Comparison of ENCODE assay signal across 27 cellular contexts in the genomic region with DNA sequence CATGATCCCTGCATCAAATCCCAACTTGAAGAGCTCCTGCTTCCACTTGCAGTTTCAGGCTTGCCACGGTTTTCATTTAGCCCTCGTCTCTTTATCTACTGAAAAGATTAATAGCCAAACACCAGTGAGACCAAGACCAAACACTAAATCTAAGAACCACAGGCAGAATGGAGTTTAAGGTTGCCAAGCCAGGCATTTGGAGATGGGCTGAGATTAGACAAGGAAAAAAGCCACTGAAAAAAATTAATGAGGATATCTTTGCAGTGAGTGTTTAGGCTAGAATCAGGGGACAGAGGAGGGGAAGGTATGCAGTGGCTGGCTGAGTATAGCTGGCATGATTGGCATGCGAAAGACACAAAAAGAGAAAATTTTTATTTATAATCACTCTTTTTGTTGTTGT.
A peak's percentile ranks its signal among the peaks of the same experiment; 100 is the strongest.
DNase-seq lines count a peak whose midpoint lies in the region; ATAC-seq and TF ChIP-seq lines count a peak whose summit lies in the region.
"Had no signal": no experiment of that assay in that cellular context is flagged by ENCODE, and none has a peak within 500 bp of the region (broad histone marks: within the 10 kb centered on the region; RNA-seq: fewer than 3 reads in every experiment).

No MANE protein-coding gene starts in this region.

- H3K4me1 ChIP-seq in left ventricle myocardium inferior, result peaks cover 41% of the 10 kb centered on the region
- H3K4me1 ChIP-seq in heart left ventricle, result peaks cover 0 to 43% (median 8%) of the 10 kb centered on the region in 12 donors
- H3K4me1 ChIP-seq in hepatocyte (ENCODE audit: insufficient read depth), result peaks cover 5% of the 10 kb centered on the region
- H3K4me1 ChIP-seq: colonic mucosa, parathyroid adenoma had no signal

- H3K9me3 ChIP-seq in left ventricle myocardium inferior (replicated peaks) (no peaks in the 10 kb centered on the region), heart left ventricle (no peaks in the 10 kb centered on the region), hepatocyte (ENCODE audit: low read depth) (no peaks in the 10 kb centered on the region)
- H3K9me3 ChIP-seq: colonic mucosa, tibial nerve had no signal

- POLR2A ChIA-PET in RWPE1 (lab: Yijun Ruan, JAX; ENCODE audit: low non-redundant PET), result no interaction called here

- H3K27ac ChIP-seq in left ventricle myocardium inferior (replicated peaks) (peak overlapping the region; percentile 3), heart left ventricle (peak overlapping the region in 1 of 12 donors; percentile 22), RWPE1 (peak overlapping the region; percentile 54), hepatocyte (peak overlapping the region; percentile 21)
- H3K27ac ChIP-seq: colonic mucosa, parathyroid adenoma had no signal

- TF ChIP-seq POLR2A in heart left ventricle (IDR thresholded peaks at IDR 0.05), result no peak

- H3K27me3 ChIP-seq in left ventricle myocardium inferior (ENCODE audit: low read depth), result no peaks in the 10 kb centered on the region
- H3K27me3 ChIP-seq in heart left ventricle, result no peaks in the 10 kb centered on the region
- no peaks in the 10 kb centered on the region for H3K27me3 ChIP-seq in hepatocyte
- H3K27me3 ChIP-seq: colonic mucosa, tibial nerve had no signal

- no peak overlapping the region for H2AFZ ChIP-seq in hepatocyte
- H2AFZ ChIP-seq: parathyroid adenoma, PC-9 had no signal

- 55 to 67% (median 60%) methylated on average over 3 of the region's 3 CpGs for WGBS in heart left ventricle, 4 donors
- 76% methylated on average over 3 of the region's 3 CpGs for WGBS in hepatocyte (ENCODE audit: low lambda C conversion rate, missing lambda C conversion rate)

- CTCF ChIA-PET in RWPE1 (lab: Yijun Ruan, JAX), result no interaction called here

- no peaks in the 10 kb centered on the region for H3K36me3 ChIP-seq in left ventricle myocardium inferior
- H3K36me3 ChIP-seq in heart left ventricle, result no peaks in the 10 kb centered on the region
- no peaks in the 10 kb centered on the region for H3K36me3 ChIP-seq in hepatocyte (replicated peaks; ENCODE audit: insufficient read depth, low read depth)
- H3K36me3 ChIP-seq: colonic mucosa, tibial nerve had no signal

- DNase-seq in left ventricle myocardium inferior (no peak), heart left ventricle (no peak), RWPE1 (ENCODE audit: low spot score) (no peak), hepatocyte (ENCODE audit: low spot score) (no peak), DMS53 (lab: John Stamatoyannopoulos, UW) (no peak), ureter (ENCODE audit: low spot score) (no peak), NCI-H82 treated with DMSO at 0.1 percent for 48 hours (lab: John Stamatoyannopoulos, UW; ENCODE audit: unreplicated experiment) (no peak)
- DNase-seq: 8988T; activated CD4-positive, CD25-positive, alpha-beta regulatory T cell treated with anti-CD3 and anti-CD28 coated beads, Interleukin-2, amount 50 U/mL, for 72 hours; activated CD8-positive, alpha-beta T cell treated with anti-CD3 and anti-CD28 coated beads, Interleukin-2, amount 10 ng/mL, durations not matched to agents 7 days and 5 days; activated effector memory CD4-positive, alpha-beta T cell treated with anti-CD3 and anti-CD28 coated beads, Interleukin-2, amount 50 U/mL, for 16 hours; activated T-cell treated with anti-CD3 and anti-CD28 coated beads for 4 hours; colonic mucosa; effector memory CD8-positive, alpha-beta T cell; hypothalamus; left ventricle myocardium superior; NCI-H1436; NCI-H510A treated with DMSO at 0.1 percent for 48 hours; PC-9; stimulated activated CD4-positive, alpha-beta T cell treated with anti-CD3 and anti-CD28 coated beads, Interleukin-15, amount 100 ng/mL, for 24 hours; T-helper 1 cell had no signal

- no peak overlapping the region for H3K4me3 ChIP-seq in left ventricle myocardium inferior
- no peak overlapping the region for H3K4me3 ChIP-seq in heart left ventricle
- no peak overlapping the region for H3K4me3 ChIP-seq in hepatocyte
- H3K4me3 ChIP-seq: colonic mucosa, PC-9, tibial nerve had no signal

- TF ChIP-seq CTCF in left ventricle myocardium inferior (IDR thresholded peaks at IDR 0.05; ENCODE audit: borderline replicate concordance) (no peak), heart left ventricle (IDR thresholded peaks at IDR 0.05) (no peak), RWPE1 (conservative IDR thresholded peaks at IDR 0.05; ENCODE audit: low read depth) (no peak), hepatocyte (IDR thresholded peaks at IDR 0.05; ENCODE audit: poor library complexity) (no peak)

- intact Hi-C loops in left ventricle myocardium inferior (cut with micrococcal nuclease) (no loop called here), heart left ventricle (cut with DNase I) (no loop called here)

- no peaks in the 10 kb centered on the region for H3K79me2 ChIP-seq in hepatocyte
- H3K79me2 ChIP-seq: parathyroid adenoma had no signal

- no peak overlapping the region for H3K4me2 ChIP-seq in hepatocyte
- H3K4me2 ChIP-seq: PC-9 had no signal

- no peak for ATAC-seq in heart left ventricle
- no peak for ATAC-seq in HG02642 (IDR thresholded peaks at IDR 0.05; ENCODE audit: poor library complexity, unreplicated experiment)
- ATAC-seq: activated CD8-positive, alpha-beta T cell treated with anti-CD3 and anti-CD28 coated beads, Interleukin-2, amount 10 ng/mL, durations not matched to agents 7 days and 5 days; effector memory CD8-positive, alpha-beta T cell; HCT116; left ventricle myocardium superior; natural killer cell treated with Interleukin-12 subunit alpha and Interleukin-12 subunit beta and Interleukin-15 and Interleukin-18, amount 100 ng/mL, for 72 hours; sciatic nerve had no signal

- no peaks in the 10 kb centered on the region for H3K9me2 ChIP-seq in hepatocyte (replicated peaks; ENCODE audit: insufficient read depth)

- H4K20me1 ChIP-seq in hepatocyte (ENCODE audit: insufficient read depth, poor library complexity, severe bottlenecking), result no peaks in the 10 kb centered on the region
